ENCODE assay signal across 19 cellular contexts in genomic region chr15:81197688-81198281, GRCh38. TPM values are rescaled to one million over a fixed set of nuclear protein-coding genes. Genes with fewer than 3 reads are reported as not detected.
A peak's percentile ranks its signal among the peaks of the same experiment; 100 is the strongest.
DNase-seq lines count a peak whose midpoint lies in the region; ATAC-seq, FAIRE-seq and TF ChIP-seq lines count a peak whose summit lies in the region.
"Had no signal": no experiment of that assay in that cellular context is flagged by ENCODE, and none has a peak within 500 bp of the region (broad histone marks: within the 10 kb centered on the region; RNA-seq: fewer than 3 reads in every experiment).

No MANE protein-coding gene starts in this region.

- WGBS in IMR-90 (ENCODE audit: extremely low coverage in 2 of 2, insufficient read length in 1 of 2), 2 experiments, result 67% methylated on average over 1 of the region's 7 CpGs; no CpG with 5 or more reads in 1 of the 2 experiments
- 84% methylated on average over 7 of the region's 7 CpGs; no CpG with 5 or more reads in 1 of the 2 experiments for WGBS in H1 (ENCODE audit: extremely low coverage in 1 of 2, insufficient coverage in 1 of 2, insufficient read length in 1 of 2, insufficient replicate concordance in 2 of 2, low coverage in 1 of 2, low lambda C conversion rate in 2 of 2, missing lambda C conversion rate in 1 of 2), 2 experiments
- 83 to 84% methylated on average over 7 of the region's 7 CpGs for WGBS in tibial nerve, 2 donors
- 78 to 89% (median 83%) methylated on average over 7 of the region's 7 CpGs for WGBS in ovary, 3 donors

- no peak overlapping the region for H2BK5ac ChIP-seq in IMR-90 (ENCODE audit: low read depth, low read length, poor library complexity, severe bottlenecking)
- H2BK5ac ChIP-seq in H1 (ENCODE audit: low read depth, low read length), result no peak overlapping the region

- H3K4me1 ChIP-seq in IMR-90 (ENCODE audit: control insufficient read depth, insufficient read depth, low read length) (peaks cover 7% of the 10 kb centered on the region; the same call in 1 of the 2 replicates), H1 (replicated peaks in 1 of 4; ENCODE audit: control insufficient read depth in 3 of 4, insufficient read depth in 4 of 4, low read length in 3 of 4) (no peaks in the 10 kb centered on the region), tibial nerve (peaks cover 0 to 24% (median 2%) of the 10 kb centered on the region in 4 donors), ovary (ENCODE audit: insufficient read depth) (no peaks in the 10 kb centered on the region)
- H3K4me1 ChIP-seq: HAP-1 had no signal

- TF ChIP-seq CTCF in IMR-90 (conservative IDR thresholded peaks at IDR 0.05; ENCODE audit: low read depth, low read length), result no peak
- no peak for TF ChIP-seq CTCF in H1 (IDR thresholded peaks at IDR 0.05; ENCODE audit: control extremely low read depth in 1 of 3, insufficient read depth in 1 of 3, low read depth in 1 of 3, low read length in 3 of 3)
- no peak for TF ChIP-seq CTCF in tibial nerve (IDR thresholded peaks at IDR 0.05)
- TF ChIP-seq CTCF in ovary (IDR thresholded peaks at IDR 0.05), result no peak

- no peak for DNase-seq in IMR-90
- no peak for DNase-seq in H1 (ENCODE audit: low read depth in 1 of 2, low spot score in 2 of 2)
- DNase-seq in tibial nerve (ENCODE audit: low spot score in 2 of 2), result no peak
- DNase-seq in NK-92 (lab: John Stamatoyannopoulos, UW; ENCODE audit: unreplicated experiment), result no peak
- no peak for DNase-seq in ovary
- DNase-seq: Calu3; CD4-positive, alpha-beta memory T cell; COR-L47; DMS153; DND-41; GDM1; GM23248; HFFc6 had no signal

- no peak overlapping the region; the same call in 1 of the 2 replicates for H2BK20ac ChIP-seq in IMR-90 (ENCODE audit: low read depth, low read length)
- no peak overlapping the region for H2BK20ac ChIP-seq in H1 (ENCODE audit: low read length)

- H3K9me1 ChIP-seq in IMR-90 (ENCODE audit: insufficient read depth, low read length), result peaks cover 3% of the 10 kb centered on the region; the same call in 1 of the 2 replicates

- H3K23ac ChIP-seq in IMR-90 (ENCODE audit: low read depth, low read length) (no peak overlapping the region), H1 (ENCODE audit: insufficient read length) (no peak overlapping the region)

- H3K27me3 ChIP-seq in IMR-90 (ENCODE audit: control insufficient read depth, insufficient read depth, low read length) (no peaks in the 10 kb centered on the region), H1 (replicated peaks in 1 of 4; ENCODE audit: control insufficient read depth in 3 of 4, extremely low read depth in 1 of 4, insufficient read depth in 3 of 4, low read length in 3 of 4) (no peaks in the 10 kb centered on the region), tibial nerve (no peaks in the 10 kb centered on the region), ovary (no peaks in the 10 kb centered on the region)

- H2BK120ac ChIP-seq in IMR-90 (ENCODE audit: low read depth, low read length), result 0 out of 2 replicates have a peak overlapping the region, but pooled peaks have one; percentile 16
- no peak overlapping the region for H2BK120ac ChIP-seq in H1 (replicated peaks; ENCODE audit: low read depth, low read length)

- H3K27ac ChIP-seq in IMR-90 (ENCODE audit: insufficient read depth, low read length) (no peak overlapping the region), H1 (ENCODE audit: low read depth, low read length) (no peak overlapping the region), tibial nerve (peak overlapping the region in 3 of 4 donors; percentile 66 to 75 (median 72)), ovary (no peak overlapping the region)
- H3K27ac ChIP-seq: GM23248 had no signal

- CTCF ChIA-PET in IMR-90 (lab: Yijun Ruan, JAX) (no interaction called here), H1 (lab: Charles Lee; ENCODE audit: partially characterized antibody) (interaction anchor here (0.7 to 6.5 kb wide), 5 partner anchors 12 to 70 kb away, joined by 3 to 46 read pairs (median 5); no protein-coding TSS in a partner anchor)

- no peak overlapping the region for H2BK12ac ChIP-seq in H1 (ENCODE audit: low read depth, low read length)

- H3K4me2 ChIP-seq in IMR-90 (ENCODE audit: low read depth, low read length) (no peak overlapping the region), H1 (ENCODE audit: insufficient read depth in 1 of 2, low read depth in 2 of 2, low read length in 2 of 2) (no peak overlapping the region)

- no peak for FAIRE-seq in H1 (lab: Jason Lieb, UNC)
- FAIRE-seq: GM12878, GM19239, H54 had no signal

- TF ChIP-seq RAD21 in IMR-90 (IDR thresholded peaks at IDR 0.05; ENCODE audit: low read length), result no peak
- no peak for TF ChIP-seq RAD21 in H1 (IDR thresholded peaks at IDR 0.05 in 1 of 2, conservative IDR thresholded peaks at IDR 0.05 in 1 of 2; ENCODE audit: low read depth in 2 of 2, low read length in 2 of 2)

- dilution Hi-C loops in IMR-90 (cut with HindIII; ENCODE audit: low sequenced_read_pairs, unreplicated experiment), result no loop called here

- H2AK9ac ChIP-seq in IMR-90 (replicated peaks; ENCODE audit: low read depth, low read length, poor library complexity), result no peak overlapping the region

- H3K18ac ChIP-seq in IMR-90 (ENCODE audit: low read depth, low read length) (no peak overlapping the region), H1 (ENCODE audit: extremely low read depth, low read length) (no peak overlapping the region)

- POLR2A ChIA-PET in IMR-90 (lab: Charles Lee; ENCODE audit: unreplicated experiment) (no interaction called here), H1 (lab: Charles Lee; ENCODE audit: partially characterized antibody) (no interaction called here)

- H3K79me1 ChIP-seq in IMR-90 (ENCODE audit: low read depth in 1 of 2, low read length in 2 of 2), result no peaks in the 10 kb centered on the region
- H3K79me1 ChIP-seq in H1 (ENCODE audit: low read depth, low read length), result no peaks in the 10 kb centered on the region

- intact Hi-C loops in IMR-90 (cut with micrococcal nuclease), result loop anchor here (5.0 kb wide), 1 partner anchor 40 kb away; no protein-coding TSS in a partner anchor
- intact Hi-C loops in ovary (cut with DNase I), result loop anchor here in 1 of 4 donors (10.0 kb wide), 1 partner anchor 57 kb away; no protein-coding TSS in a partner anchor

- ATAC-seq in IMR-90 (ENCODE audit: low read depth) (no peak), HG03025 (IDR thresholded peaks at IDR 0.05; ENCODE audit: low FRiP score, unreplicated experiment) (no peak)
- ATAC-seq: GM12878 had no signal

- H2BK15ac ChIP-seq in IMR-90 (ENCODE audit: low read depth, low read length) (0 out of 3 replicates have a peak overlapping the region, but pooled peaks have one; percentile 29), H1 (ENCODE audit: low read length) (no peak overlapping the region)

- no peak overlapping the region for H3K4me3 ChIP-seq in IMR-90 (ENCODE audit: insufficient read depth, low read depth, low read length)
- no peak overlapping the region for H3K4me3 ChIP-seq in H1 (ENCODE audit: extremely low read depth in 1 of 4, insufficient read depth in 2 of 4, low read depth in 3 of 4, low read length in 4 of 4)
- no peak overlapping the region for H3K4me3 ChIP-seq in tibial nerve
- no peak overlapping the region for H3K4me3 ChIP-seq in ovary
- H3K4me3 ChIP-seq: GM12878, GM23248, HAP-1 had no signal

- no peak overlapping the region for H2AFZ ChIP-seq in IMR-90 (replicated peaks; ENCODE audit: low read length, poor library complexity)
- H2AFZ ChIP-seq in H1 (ENCODE audit: low read length), result 0 out of 2 replicates have a peak overlapping the region, but pooled peaks have one; percentile 36
- H2AFZ ChIP-seq: GM23248 had no signal

- H2AK5ac ChIP-seq in IMR-90 (ENCODE audit: low read depth, low read length) (no peak overlapping the region; the same call in 1 of the 2 replicates), H1 (ENCODE audit: low read depth, low read length) (no peak overlapping the region)

- H4K5ac ChIP-seq in IMR-90 (ENCODE audit: low read depth, low read length) (no peak overlapping the region), H1 (ENCODE audit: insufficient read length, low read depth, low read length) (no peak overlapping the region)

- H4K20me1 ChIP-seq in IMR-90 (ENCODE audit: insufficient read depth, low read length) (no peaks in the 10 kb centered on the region), H1 (replicated peaks in 1 of 2; ENCODE audit: control insufficient read depth in 1 of 2, insufficient read depth in 2 of 2, low read length in 2 of 2) (no peaks in the 10 kb centered on the region)

- BruUV-seq in IMR-90 (replicated peaks; lab: Mats Ljungman, UMichigan), result no TSS peak

- no peak overlapping the region for H3K9ac ChIP-seq in IMR-90 (ENCODE audit: low read depth, low read length)
- no peak overlapping the region for H3K9ac ChIP-seq in H1 (replicated peaks in 1 of 4; ENCODE audit: extremely low read depth in 1 of 4, low read depth in 3 of 4, low read length in 3 of 4)
- H3K9ac ChIP-seq: GM23248 had no signal

- no peak overlapping the region for H3K56ac ChIP-seq in IMR-90 (ENCODE audit: extremely low read depth, insufficient read depth, low read length)
- H3K56ac ChIP-seq in H1 (replicated peaks; ENCODE audit: insufficient read length, low read depth, low read length), result no peak overlapping the region

- no peak for TF ChIP-seq EP300 in H1 (IDR thresholded peaks at IDR 0.05; ENCODE audit: borderline replicate concordance in 1 of 2, low read depth in 2 of 2, low read length in 2 of 2)
- TF ChIP-seq EP300 in tibial nerve (IDR thresholded peaks at IDR 0.05), result no peak
- no peak for TF ChIP-seq EP300 in ovary (IDR thresholded peaks at IDR 0.05)

- H3K23me2 ChIP-seq in H1 (ENCODE audit: low read depth, low read length), result no peaks in the 10 kb centered on the region; the same call in 1 of the 2 replicates

- H4K91ac ChIP-seq in IMR-90 (ENCODE audit: insufficient read depth, low read depth, low read length), result peak overlapping the region; percentile 22; the same call in 1 of the 2 replicates
- no peak overlapping the region for H4K91ac ChIP-seq in H1 (replicated peaks; ENCODE audit: insufficient read length, low read length)

- H3K9me3 ChIP-seq in IMR-90 (ENCODE audit: control insufficient read depth, insufficient read depth, low read length), result no peaks in the 10 kb centered on the region
- no peaks in the 10 kb centered on the region for H3K9me3 ChIP-seq in H1 (ENCODE audit: insufficient read depth in 2 of 2, low read depth in 1 of 2, low read length in 1 of 2)
- no peaks in the 10 kb centered on the region for H3K9me3 ChIP-seq in tibial nerve
- no peaks in the 10 kb centered on the region for H3K9me3 ChIP-seq in ovary
- H3K9me3 ChIP-seq: HAP-1 had no signal

- no peaks in the 10 kb centered on the region for H3K79me2 ChIP-seq in H1 (ENCODE audit: control insufficient read depth in 1 of 2, insufficient read depth in 2 of 2, low read length in 2 of 2)

- peaks cover 7% of the 10 kb centered on the region; the same call in 1 of the 2 replicates for H3K36me3 ChIP-seq in IMR-90 (ENCODE audit: control insufficient read depth, insufficient read depth, low read length)
- H3K36me3 ChIP-seq in H1 (ENCODE audit: control insufficient read depth in 2 of 4, insufficient read depth in 4 of 4, low read length in 3 of 4), result no peaks in the 10 kb centered on the region
- H3K36me3 ChIP-seq in tibial nerve, result no peaks in the 10 kb centered on the region
- no peaks in the 10 kb centered on the region for H3K36me3 ChIP-seq in ovary
- H3K36me3 ChIP-seq: HAP-1 had no signal

- H3K4ac ChIP-seq in IMR-90 (ENCODE audit: low read depth, low read length), result peak overlapping the region; percentile 29; the same call in 1 of the 2 replicates
- H3K4ac ChIP-seq in H1 (replicated peaks; ENCODE audit: insufficient read length, low read depth, low read length), result no peak overlapping the region

- H4K8ac ChIP-seq in IMR-90 (ENCODE audit: low read depth in 2 of 2, low read length in 2 of 2) (no peak overlapping the region), H1 (ENCODE audit: extremely low read depth, insufficient read depth, low read length) (no peak overlapping the region)

- TF ChIP-seq POLR2A in IMR-90 (IDR thresholded peaks at IDR 0.05; ENCODE audit: low read depth, low read length) (no peak), H1 (IDR thresholded peaks at IDR 0.05; ENCODE audit: control extremely low read depth in 1 of 2, low read depth in 2 of 2, low read length in 2 of 2) (no peak), tibial nerve (IDR thresholded peaks at IDR 0.05) (no peak), ovary (IDR thresholded peaks at IDR 0.05) (no peak)

- H3K14ac ChIP-seq in IMR-90 (replicated peaks; ENCODE audit: low read depth, low read length), result no peak overlapping the region
- H3K14ac ChIP-seq in H1 (ENCODE audit: insufficient read length), result no peak overlapping the region

- in situ Hi-C loops in IMR-90 (cut with MboI; ENCODE audit: low sequenced_read_pairs), result no loop called here

RNA-seq across cellular contexts. Expression of gene IL16, which starts 1.1 kb away (rescaled TPM):
- total RNA-seq in IMR-90 (2012; rRNA removed) (under 0.01 and 0.18 TPM in 2 replicates), tibial nerve (10 to 100 TPM; 69.3 to 80.2 (median 75.1) TPM), ovary (10 to 100 TPM in 1 of 7 donors, 1 to 10 TPM in 6; 1.8 to 11.6 (median 9.0) TPM)
- polyA plus RNA-seq in IMR-90 (2012; rRNA removed) (0.24 and 0.27 TPM in 2 replicates), H1 (2011; rRNA removed) (0.03 and 0.16 TPM in 2 replicates), ovary (10 to 100 TPM in 1 of 2 donors, 1 to 10 TPM in 1; 3.3 to 16.5 TPM)
- 0.04 and 0.22 TPM in 2 replicates for polyA plus RNA-seq in IMR-90 (2012; cell fraction: cytosol; rRNA removed)
- polyA plus RNA-seq in IMR-90 (2012; cell fraction: nucleus; rRNA removed; ENCODE audit: low replicate concordance), result 1.0 and 1.5 TPM in 2 replicates
- total RNA-seq in H1 (2021; fragmentation: NEBNext Ultra II Directional; extraction: Animal tissue kit (Norgen Biotek cat#: 25700)), result 0.09 and 0.46 TPM in 2 replicates
- 0.14 TPM for polyA plus RNA-seq in H1 (2011; cell fraction: cytosol; rRNA removed)
- polyA plus RNA-seq in H1 (2011; cell fraction: nucleus; rRNA removed), result 0.57 TPM
- polyA plus RNA-seq in H1 (2012, experiment 1 of 2), result 0.03 to 0.28 TPM (median 0.20 TPM) in 4 replicates
- polyA plus RNA-seq in H1 (2012, experiment 2 of 2), result 0.03 TPM
- 0.02 TPM for polyA plus RNA-seq in H1 (2013, experiment 1 of 2)
- polyA plus RNA-seq in H1 (2013, experiment 2 of 2), result not detected
- 0.41 TPM in 1 of 2 replicates, not detected in the other for polyA minus RNA-seq in H1 (2011; rRNA and poly(A)+ RNA removed)
- not detected for polyA minus RNA-seq in H1 (2011; cell fraction: cytosol; rRNA and poly(A)+ RNA removed)
- polyA minus RNA-seq in H1 (2011; cell fraction: nucleus; rRNA and poly(A)+ RNA removed), result 0.20 TPM
- total RNA-seq: A172, Calu3, HFFc6 had no signal

Comparison
In these comparisons a context has a peak if more than half of its experiments do, and no peak if none do; other contexts are left out.
1. H3K27ac ChIP-seq: peak in tibial nerve (3 of 4); none in IMR-90 (single experiment), H1 (single experiment) and ovary (0 of 2).
2. RNA of gene IL16, which starts 1.1 kb away (total RNA-seq): 69.3 to 80.2 TPM in tibial nerve; 1.8 to 11.6 TPM in ovary, under 0.01 to 0.18 TPM in IMR-90 and 0.09 to 0.46 TPM in H1; every median in the first group is over 4 times any median in the second.